Comparison of ENCODE assay signal across 1 cellular context in genomic region chr7:158821173-158822021, GRCh38.
TF ChIP-seq lines count a peak whose summit lies in the region.

No MANE protein-coding gene starts in this region.

TF ChIP-seq in K562, 482 proteins besides CTCF, POLR2A, EP300 and RAD21 (continued from another document and continues in another):
- TF ChIP-seq ZNF274 (IDR thresholded peaks at IDR 0.05; ENCODE audit: borderline replicate concordance, low read depth, low read length) = no peak
- TF ChIP-seq POLR2B (IDR thresholded peaks at IDR 0.05; ENCODE audit: low read depth, partially characterized antibody) = no peak
- no peak for TF ChIP-seq THRB (CRISPR knock-in tag; conservative IDR thresholded peaks at IDR 0.05)
- peak; percentile 17; the same call in 1 of the 2 replicates for TF ChIP-seq VEZF1 (CRISPR knock-in tag; IDR thresholded peaks at IDR 0.05)
- no peak for TF ChIP-seq DEAF1 (CRISPR knock-in tag; IDR thresholded peaks at IDR 0.05)
- no peak for TF ChIP-seq SETDB1 (IDR thresholded peaks at IDR 0.05; ENCODE audit: low read length)
- TF ChIP-seq SMAD4 (CRISPR knock-in tag; conservative IDR thresholded peaks at IDR 0.05) = no peak
- TF ChIP-seq ZNF280A (IDR thresholded peaks at IDR 0.05; ENCODE audit: low read depth, partially characterized antibody) = no peak
- no peak for TF ChIP-seq HDAC8 (tag; IDR thresholded peaks at IDR 0.05)
- no peak for TF ChIP-seq POU5F1 (IDR thresholded peaks at IDR 0.05; ENCODE audit: borderline replicate concordance, low read depth, low read length, partially characterized antibody)
- no peak for TF ChIP-seq STAT6 (CRISPR knock-in tag; IDR thresholded peaks at IDR 0.05)
- no peak for TF ChIP-seq ZNF12 (CRISPR knock-in tag; IDR thresholded peaks at IDR 0.05)
- no peak for TF ChIP-seq RFX1 (IDR thresholded peaks at IDR 0.05)
- TF ChIP-seq CHD7 (IDR thresholded peaks at IDR 0.05; ENCODE audit: low read depth, low read length) = no peak
- no peak for TF ChIP-seq PRPF4 (IDR thresholded peaks at IDR 0.05; ENCODE audit: insufficient read depth, low read depth, low read length, poor library complexity, severe bottlenecking)
- TF ChIP-seq GTF2A2 (tag; IDR thresholded peaks at IDR 0.05) = no peak
- peak; percentile 75; the same call in 1 of the 2 replicates for TF ChIP-seq SOX6 (IDR thresholded peaks at IDR 0.05)
- TF ChIP-seq MLLT1 (IDR thresholded peaks at IDR 0.05) = 0 out of 4 replicates have a peak, but pooled peaks of 1 of the 2 experiments have one; percentile 43
- no peak for TF ChIP-seq ZBTB12 (CRISPR knock-in tag; IDR thresholded peaks at IDR 0.05)
- no peak for TF ChIP-seq ETS1 (conservative IDR thresholded peaks at IDR 0.05; ENCODE audit: control insufficient read depth, low read depth, low read length)
- no peak for TF ChIP-seq SMARCE1 (IDR thresholded peaks at IDR 0.05)
- TF ChIP-seq HDAC3 (IDR thresholded peaks at IDR 0.05; ENCODE audit: borderline replicate concordance, partially characterized antibody) = no peak
- TF ChIP-seq ZNF124 (CRISPR knock-in tag; IDR thresholded peaks at IDR 0.05) = no peak
